ENCODE assay signal across 8 cellular contexts in the genomic region with DNA sequence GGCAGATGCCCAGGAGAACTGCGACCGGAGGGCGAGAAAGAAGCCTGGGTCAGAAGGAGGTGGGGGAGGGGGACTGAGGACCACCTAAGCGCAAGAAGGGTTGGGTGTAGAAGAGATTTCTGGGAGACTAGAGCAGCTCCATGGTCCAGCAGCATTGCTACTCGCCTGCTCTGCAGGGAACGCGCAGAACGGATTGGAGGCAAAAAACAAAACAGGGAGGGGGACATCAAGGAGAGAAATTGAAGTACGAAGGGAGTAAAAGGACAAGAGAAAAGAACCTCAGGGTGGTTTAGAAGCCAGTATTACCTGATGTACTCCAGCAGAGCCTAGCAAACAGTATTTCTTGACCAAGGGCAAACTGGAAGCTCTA. TPM values are rescaled to one million over a fixed set of nuclear protein-coding genes. Genes with fewer than 3 reads are reported as not detected.
DNase-seq lines count a peak whose midpoint lies in the region; ATAC-seq and TF ChIP-seq lines count a peak whose summit lies in the region.

No MANE protein-coding gene starts in this region.

- in situ Hi-C loops in HAP-1 (cut with MboI; ENCODE audit: low sequenced_read_pairs) = no loop called here

- ATAC-seq in HG03342 (IDR thresholded peaks at IDR 0.05; ENCODE audit: unreplicated experiment) (no peak), HG03378 (IDR thresholded peaks at IDR 0.05; ENCODE audit: unreplicated experiment) (no peak)

- H3K27ac ChIP-seq in spleen = peak overlapping the region; percentile 63 to 90 (median 86)

- no peak for TF ChIP-seq CTCF in spleen (IDR thresholded peaks at IDR 0.05 in 8 of 11, conservative IDR thresholded peaks at IDR 0.05 in 3 of 11)

- peaks cover 31% of the 10 kb centered on the region for H3K4me1 Mint-ChIP-seq in activated naive CD8-positive, alpha-beta T cell treated with anti-CD3 and anti-CD28 coated beads for 36 hours

- no peaks in the 10 kb centered on the region for H3K9me3 Mint-ChIP-seq in activated naive CD8-positive, alpha-beta T cell treated with anti-CD3 and anti-CD28 coated beads for 36 hours

- DNase-seq in A172 (ENCODE audit: low spot score) (peak; percentile 13), HAP-1 (ENCODE audit: low spot score in 2 of 2) (peak in 1 of 2 experiments; percentile 26), spleen (no peak), AG08396 (ENCODE audit: low spot score) (no peak)
- no peak for DNase-seq in activated naive CD8-positive, alpha-beta T cell treated with anti-CD3 and anti-CD28 coated beads for 36 hours

- H3K36me3 ChIP-seq in HAP-1 (replicated peaks) = no peaks in the 10 kb centered on the region
- no peaks in the 10 kb centered on the region for H3K36me3 ChIP-seq in spleen

- H3K4me3 Mint-ChIP-seq in activated naive CD8-positive, alpha-beta T cell treated with anti-CD3 and anti-CD28 coated beads for 36 hours = peak overlapping the region; percentile 75

- peak overlapping the region; percentile 67 for H3K4me3 ChIP-seq in HAP-1
- peak overlapping the region; percentile 71 for H3K4me3 ChIP-seq in iPS-11a (ENCODE audit: low read depth, low read length)
- peak overlapping the region; percentile 48 to 85 (median 72) for H3K4me3 ChIP-seq in spleen

- no peaks in the 10 kb centered on the region for H3K9me3 ChIP-seq in HAP-1
- no peaks in the 10 kb centered on the region for H3K9me3 ChIP-seq in spleen

- H3K4me1 ChIP-seq in HAP-1 (peaks cover 14% of the 10 kb centered on the region), spleen (peaks cover 15 to 66% (median 52%) of the 10 kb centered on the region in 6 donors)

- no peak for TF ChIP-seq POLR2A in spleen (IDR thresholded peaks at IDR 0.05)

- 12 to 22% (median 16%) methylated on average over 9 of the region's 9 CpGs for WGBS in spleen, 5 donors

- H3K27ac Mint-ChIP-seq in activated naive CD8-positive, alpha-beta T cell treated with anti-CD3 and anti-CD28 coated beads for 36 hours = peak overlapping the region; percentile 6

- H3K27me3 ChIP-seq in HAP-1 (ENCODE audit: low read depth) (no peaks in the 10 kb centered on the region), spleen (replicated peaks in 1 of 7) (peaks cover 0 to 38% (median 0%) of the 10 kb centered on the region in 7 donors)

- peaks cover 4% of the 10 kb centered on the region for H3K27me3 Mint-ChIP-seq in activated naive CD8-positive, alpha-beta T cell treated with anti-CD3 and anti-CD28 coated beads for 36 hours

- intact Hi-C loops in spleen (cut with DNase I; ENCODE audit: low total_unique reads) = no loop called here

- peaks cover 1% of the 10 kb centered on the region for H3K36me3 Mint-ChIP-seq in activated naive CD8-positive, alpha-beta T cell treated with anti-CD3 and anti-CD28 coated beads for 36 hours

RNA-seq across cellular contexts. Expression of a gene that starts 0.5 kb away (rescaled TPM):
- total RNA-seq in A172 (2014; rRNA removed; shearing (Covaris generic)) = 1.3 and 4.4 TPM in 2 replicates
- total RNA-seq in activated naive CD8-positive, alpha-beta T cell treated with anti-CD3 and anti-CD28 coated beads for 36 hours = 1 to 10 TPM; 7.2 to 7.6 TPM
- total RNA-seq in spleen = 100 to 1,000 TPM in 1 of 7 donors, 10 to 100 TPM in 6; 52.8 to 122 (median 70.4) TPM
- 10 to 100 TPM; 13.8 to 45.4 (median 39.1) TPM for polyA plus RNA-seq in spleen

RNA-seq across cellular contexts. Expression of a gene that starts 23.4 kb away (rescaled TPM):
- not detected in 2 replicates for total RNA-seq in A172 (2014; rRNA removed; shearing (Covaris generic))
- not detected for total RNA-seq in activated naive CD8-positive, alpha-beta T cell treated with anti-CD3 and anti-CD28 coated beads for 36 hours
- not detected for total RNA-seq in spleen
- not detected for polyA plus RNA-seq in spleen

RNA-seq across cellular contexts. Expression of a gene that starts 47.4 kb away (rescaled TPM):
- total RNA-seq in A172 (2014; rRNA removed; shearing (Covaris generic)) = not detected in 2 replicates
- 10 to 100 TPM; 10.6 to 11.5 TPM for total RNA-seq in activated naive CD8-positive, alpha-beta T cell treated with anti-CD3 and anti-CD28 coated beads for 36 hours
- total RNA-seq in spleen = 1 to 10 TPM in 1 of 7 donors, under 1 TPM in 2, not detected in 4; 0.37 to 2.8 (median 0.55) TPM
- 1 to 10 TPM in 1 of 3 donors, not detected in 2; 6.8 TPM for polyA plus RNA-seq in spleen

RNA-seq across cellular contexts. Expression of a gene that starts 48.6 kb away (rescaled TPM):
- not detected in 2 replicates for total RNA-seq in A172 (2014; rRNA removed; shearing (Covaris generic))
- total RNA-seq in activated naive CD8-positive, alpha-beta T cell treated with anti-CD3 and anti-CD28 coated beads for 36 hours = not detected
- total RNA-seq in spleen = not detected
- polyA plus RNA-seq in spleen = not detected
